In the genomic region with DNA sequence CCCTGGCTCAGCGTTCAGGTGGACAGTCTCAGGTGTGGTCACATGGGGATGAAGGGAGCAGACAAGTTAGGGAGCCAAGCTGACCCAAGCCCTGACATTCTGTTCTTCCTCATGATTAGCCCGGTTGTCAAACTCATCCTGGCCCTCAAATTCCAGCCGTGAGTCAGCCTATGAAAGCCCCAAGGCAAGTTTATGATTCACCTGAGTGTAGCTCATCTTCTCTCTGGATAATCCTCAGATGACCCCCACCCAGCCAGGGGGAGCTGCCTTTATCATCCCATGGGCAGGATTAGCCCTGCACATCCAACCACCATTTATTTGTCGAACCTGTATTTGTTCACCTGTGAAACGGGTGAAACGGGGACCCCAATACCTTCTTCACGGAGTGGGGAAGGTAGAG, we compare ENCODE assay signal across 19 cellular contexts.
"Had no signal": no experiment of that assay in that cellular context is flagged by ENCODE, and none has a peak within 500 bp of the region (broad histone marks: within the 10 kb centered on the region; RNA-seq: fewer than 3 reads in every experiment).

No MANE protein-coding gene starts in this region.

- H3K27ac ChIP-seq: dorsolateral prefrontal cortex, esophagus muscularis mucosa, gastroesophageal sphincter, neutrophil, right atrium auricular region, sigmoid colon, skin epidermis, thoracic aorta, transverse colon had no signal

- H3K27me3 ChIP-seq: right atrium auricular region, sigmoid colon, transverse colon had no signal

- DNase-seq: cortex of kidney; dorsolateral prefrontal cortex; effector CD8-positive, alpha-beta T cell; glutamatergic neuron; mucosa of descending colon; naive thymus-derived CD8-positive, alpha-beta T cell; posterior cingulate gyrus; sigmoid colon; stimulated activated CD4-positive, alpha-beta T cell treated with anti-CD3 and anti-CD28 coated beads, Interleukin-2, amount 100 ng/mL, for 24 hours; stimulated activated CD4-positive, alpha-beta T cell treated with anti-CD3 and anti-CD28 coated beads, Interleukin-4, amount 100 ng/mL, for 4 hours; stimulated activated naive B cell treated with anti-CD40 and anti-IgM and Interleukin-4, amounts not matched to agents 10 μg/mL and 1 μg/mL and 100 μg/mL, for 72 hours; stimulated activated naive CD8-positive, alpha-beta T cell treated with anti-CD3 and anti-CD28 coated beads, Interleukin-15, amount 100 ng/mL, for 72 hours; transverse colon had no signal

- H3K9me3 ChIP-seq: gastroesophageal sphincter, mucosa of descending colon, neutrophil, thoracic aorta, transverse colon had no signal

- H3K4me1 ChIP-seq: esophagus muscularis mucosa, gastroesophageal sphincter, right atrium auricular region, sigmoid colon, transverse colon had no signal

- H3K36me3 ChIP-seq: esophagus muscularis mucosa, gastroesophageal sphincter, neutrophil, right atrium auricular region, sigmoid colon, thoracic aorta, transverse colon had no signal

- H3K4me3 ChIP-seq: dorsolateral prefrontal cortex, esophagus muscularis mucosa, gastroesophageal sphincter, mucosa of descending colon, right atrium auricular region, sigmoid colon, skin epidermis, thoracic aorta, transverse colon had no signal

- ATAC-seq: gastroesophageal sphincter; mucosa of descending colon; naive thymus-derived CD8-positive, alpha-beta T cell; stimulated activated naive B cell treated with anti-CD40 and anti-IgM and Interleukin-4, amounts not matched to agents 10 μg/mL and 1 μg/mL and 100 μg/mL, for 72 hours; stimulated activated naive CD8-positive, alpha-beta T cell treated with anti-CD3 and anti-CD28 coated beads, Interleukin-15, amount 100 ng/mL, for 72 hours had no signal
